ENCODE assay signal across 8 cellular contexts in genomic region chr5:79236364-79236969, GRCh38. TPM values are rescaled to one million over a fixed set of nuclear protein-coding genes. Genes with fewer than 3 reads are reported as not detected.
DNase-seq lines count a peak whose midpoint lies in the region; ATAC-seq, FAIRE-seq and TF ChIP-seq lines count a peak whose summit lies in the region.

No MANE protein-coding gene starts in this region.

- H3K4me1 Mint-ChIP-seq in activated naive CD4-positive, alpha-beta T cell treated with anti-CD3 and anti-CD28 coated beads for 36 hours (ENCODE audit: low read depth): peaks cover 21% of the 10 kb centered on the region

- peak overlapping the region; percentile 82 for H3K4me3 ChIP-seq in cardiac muscle cell

- H3K36me3 ChIP-seq in cardiac muscle cell: no peaks in the 10 kb centered on the region

- H3K27me3 Mint-ChIP-seq in activated naive CD4-positive, alpha-beta T cell treated with anti-CD3 and anti-CD28 coated beads for 36 hours (ENCODE audit: low read depth): no peaks in the 10 kb centered on the region

- H3K27ac Mint-ChIP-seq in activated naive CD4-positive, alpha-beta T cell treated with anti-CD3 and anti-CD28 coated beads for 36 hours: no peak overlapping the region

- peak overlapping the region; percentile 92 for H3K27ac ChIP-seq in cardiac muscle cell

- no peaks in the 10 kb centered on the region for H3K27me3 ChIP-seq in cardiac muscle cell

- peak overlapping the region; percentile 91 for H3K4me3 Mint-ChIP-seq in activated naive CD4-positive, alpha-beta T cell treated with anti-CD3 and anti-CD28 coated beads for 36 hours

- peak; percentile 45 for DNase-seq in NCI-H82 (lab: John Stamatoyannopoulos, UW)
- DNase-seq in NCI-H82 treated with DMSO at 0.1 percent for 48 hours (lab: John Stamatoyannopoulos, UW; ENCODE audit: unreplicated experiment): no peak
- DNase-seq in NCI-H748 (lab: John Stamatoyannopoulos, UW; ENCODE audit: unreplicated experiment): peak; percentile 77
- DNase-seq in activated naive CD4-positive, alpha-beta T cell treated with anti-CD3 and anti-CD28 coated beads for 36 hours: peak; percentile 26
- peak; percentile 31 to 73 for DNase-seq in cardiac muscle cell (ENCODE audit: low read depth in 1 of 2, low spot score in 1 of 2)
- peak; percentile 24 for DNase-seq in pons (ENCODE audit: low spot score)
- no peak for DNase-seq in HTR-8/SVneo (ENCODE audit: insufficient read length, low spot score)

- peaks cover 8% of the 10 kb centered on the region for H3K4me1 ChIP-seq in cardiac muscle cell (ENCODE audit: low read depth)

- intact Hi-C loops in activated naive CD4-positive, alpha-beta T cell treated with anti-CD3 and anti-CD28 coated beads for 36 hours (cut with micrococcal nuclease): loop anchor here (1.0 to 10.0 kb wide), 5 partner anchors 39 to 1168 kb away; partner anchors contain the start of genes TENT2 and ZFYVE16

- ATAC-seq in HG02642 (IDR thresholded peaks at IDR 0.05; ENCODE audit: poor library complexity, unreplicated experiment): peak; percentile 34

- H3K9me3 ChIP-seq in cardiac muscle cell (ENCODE audit: low read depth): no peaks in the 10 kb centered on the region

- H3K9me3 Mint-ChIP-seq in activated naive CD4-positive, alpha-beta T cell treated with anti-CD3 and anti-CD28 coated beads for 36 hours: no peaks in the 10 kb centered on the region

- no peak for TF ChIP-seq CTCF in cardiac muscle cell (IDR thresholded peaks at IDR 0.05; ENCODE audit: low read depth, low read length)

- CTCF ChIA-PET in activated naive CD4-positive, alpha-beta T cell treated with anti-CD3 and anti-CD28 coated beads for 36 hours (lab: Charles Lee): no interaction called here

- H3K36me3 Mint-ChIP-seq in activated naive CD4-positive, alpha-beta T cell treated with anti-CD3 and anti-CD28 coated beads for 36 hours (ENCODE audit: low read depth): peaks cover 7% of the 10 kb centered on the region

- FAIRE-seq in HTR-8/SVneo (lab: Jason Lieb, UNC): no peak

RNA-seq across cellular contexts. Expression of gene JMY, which starts 0.5 kb away (rescaled TPM):
- 10 to 100 TPM; 11.8 to 12.1 TPM for total RNA-seq in activated naive CD4-positive, alpha-beta T cell treated with anti-CD3 and anti-CD28 coated beads for 36 hours
- 12.6 and 23.0 TPM in 2 replicates for total RNA-seq in cardiac muscle cell
- 6.3 and 10.3 TPM in 2 replicates for polyA plus RNA-seq in cardiac muscle cell

Comparison
In these comparisons a context has a peak if more than half of its experiments do, and no peak if none do; other contexts are left out.
1. DNase-seq: peak in NCI-H82 (single experiment), NCI-H748 (single experiment), activated naive CD4-positive, alpha-beta T cell treated with anti-CD3 and anti-CD28 coated beads for 36 hours (single experiment), cardiac muscle cell (2 of 2) and pons (single experiment); none in NCI-H82 treated with DMSO at 0.1 percent for 48 hours (single experiment) and HTR-8/SVneo (single experiment).